Comparison of ENCODE assay signal across 36 cellular contexts in genomic region chr4:45502471-45502870, GRCh38.
"Had no signal": no experiment of that assay in that cellular context is flagged by ENCODE, and none has a peak within 500 bp of the region (broad histone marks: within the 10 kb centered on the region; RNA-seq: fewer than 3 reads in every experiment).

No MANE protein-coding gene starts in this region.

- FAIRE-seq: astrocyte, TTC549 had no signal

- H3K36me3 Mint-ChIP-seq: activated CD4-positive, alpha-beta memory T cell treated with anti-CD3 and anti-CD28 coated beads for 36 hours; activated naive CD4-positive, alpha-beta T cell treated with anti-CD3 and anti-CD28 coated beads, Interleukin-2, amount 50 U/mL, for 72 hours; activated naive CD8-positive, alpha-beta T cell treated with anti-CD3 and anti-CD28 coated beads for 36 hours had no signal

- H3K4me1 ChIP-seq: adrenal gland, body of pancreas had no signal

- H3K4me1 Mint-ChIP-seq: activated B cell treated with CpG ODN at 0.5 μM for 24 hours; activated CD4-positive, alpha-beta T cell treated with anti-CD3 and anti-CD28 coated beads, Interleukin-2, amount 10 ng/mL, durations not matched to agents 24 days and 14 days; activated naive CD8-positive, alpha-beta T cell treated with anti-CD3 and anti-CD28 coated beads for 36 hours; activated T-helper 17 cell treated with anti-CD3 and anti-CD28 coated beads, Interleukin-2, amount 50 U/mL, for 72 hours had no signal

- H3K27me3 Mint-ChIP-seq: activated B cell treated with CpG ODN at 0.5 μM for 24 hours; activated CD4-positive, alpha-beta memory T cell treated with anti-CD3 and anti-CD28 coated beads for 36 hours; activated CD4-positive, alpha-beta T cell treated with anti-CD3 and anti-CD28 coated beads, Interleukin-2, amount 10 ng/mL, durations not matched to agents 24 days and 14 days; activated CD8-positive, alpha-beta T cell treated with anti-CD3 and anti-CD28 coated beads for 36 hours; activated naive CD8-positive, alpha-beta T cell treated with anti-CD3 and anti-CD28 coated beads for 36 hours; activated T-helper 17 cell treated with anti-CD3 and anti-CD28 coated beads, Interleukin-2, amount 50 U/mL, for 72 hours had no signal

- H3K27ac ChIP-seq: adrenal gland, body of pancreas, brain microvascular endothelial cell, VCaP had no signal

- H3K27ac Mint-ChIP-seq: activated B cell treated with CpG ODN at 0.5 μM for 24 hours; activated CD4-positive, alpha-beta memory T cell treated with anti-CD3 and anti-CD28 coated beads for 36 hours; activated CD4-positive, alpha-beta T cell treated with anti-CD3 and anti-CD28 coated beads, Interleukin-2, amount 10 ng/mL, durations not matched to agents 24 days and 14 days; activated CD8-positive, alpha-beta T cell treated with anti-CD3 and anti-CD28 coated beads for 36 hours; activated naive CD4-positive, alpha-beta T cell treated with anti-CD3 and anti-CD28 coated beads for 36 hours; activated naive CD4-positive, alpha-beta T cell treated with anti-CD3 and anti-CD28 coated beads, Interleukin-2, amount 50 U/mL, for 72 hours; activated naive CD8-positive, alpha-beta T cell treated with anti-CD3 and anti-CD28 coated beads for 36 hours; activated T-cell treated with anti-CD3 and anti-CD28 coated beads, Interleukin-2, amount 50 U/mL, for 72 hours; activated T-helper 1 cell treated with anti-CD3 and anti-CD28 coated beads, Interleukin-12 subunit alpha, Interleukin-12 subunit beta, Interleukin-2, Interleukin-4 antibody, amounts not matched to agents 30 ng/mL and 10 ng/mL and 1 ng/mL, durations not matched to agents 14 hours and 24 hours and 36 hours; activated T-helper 17 cell treated with anti-CD3 and anti-CD28 coated beads, Interleukin-2, amount 50 U/mL, for 72 hours; T-helper 1 cell treated with Interleukin-12 subunit alpha and Interleukin-12 subunit beta and Interleukin-4 antibody, amounts not matched to agents 30 μg/mL and 1 μg/mL, for 36 hours; T-helper 2 cell treated with Interferon-gamma antibody and Interleukin-4, amounts not matched to agents 5 μg/mL and 100 μg/mL, for 36 hours had no signal

- DNase-seq: activated B cell treated with CpG ODN at 0.5 μM for 24 hours; activated CD4-positive, alpha-beta memory T cell treated with anti-CD3 and anti-CD28 coated beads for 36 hours; activated CD4-positive, alpha-beta T cell treated with anti-CD3 and anti-CD28 coated beads for 4 hours; activated CD4-positive, alpha-beta T cell treated with anti-CD3 and anti-CD28 coated beads, Interleukin-2, amount 10 ng/mL, durations not matched to agents 24 days and 14 days; activated CD4-positive, alpha-beta T cell treated with anti-CD3 and anti-CD28 coated beads, Interleukin-2, amount 50 U/mL, for 1 hour; activated CD4-positive, alpha-beta T cell treated with anti-CD3 and anti-CD28 coated beads, Interleukin-2, amount 50 U/mL, for 4 hours; activated CD4-positive, CD25-positive, alpha-beta regulatory T cell treated with anti-CD3 and anti-CD28 coated beads, Interleukin-2, amount 50 U/mL, for 72 hours; activated CD8-positive, alpha-beta memory T cell treated with anti-CD3 and anti-CD28 coated beads, Interleukin-2, amount 50 U/mL, for 4 hours; activated CD8-positive, alpha-beta T cell treated with anti-CD3 and anti-CD28 coated beads for 36 hours; activated effector memory CD4-positive, alpha-beta T cell treated with anti-CD3 and anti-CD28 coated beads, Interleukin-2, amount 50 U/mL, for 16 hours; activated gamma-delta T cell treated with Interleukin-2 at 50 U/mL for 16 hours; activated naive CD4-positive, alpha-beta T cell; activated naive CD4-positive, alpha-beta T cell treated with anti-CD3 and anti-CD28 coated beads for 36 hours; activated naive CD4-positive, alpha-beta T cell treated with anti-CD3 and anti-CD28 coated beads, Interleukin-2, amount 50 U/mL, for 16 hours; activated naive CD8-positive, alpha-beta T cell treated with anti-CD3 and anti-CD28 coated beads for 36 hours; activated T-cell treated with anti-CD3 and anti-CD28 coated beads for 4 hours; activated T-cell treated with anti-CD3 and anti-CD28 coated beads, Interleukin-2, amount 50 U/mL, for 1 hour; activated T-cell treated with anti-CD3 and anti-CD28 coated beads, Interleukin-2, amount 50 U/mL, for 4 hours; activated T-cell treated with anti-CD3 and anti-CD28 coated beads, Interleukin-2, amount 50 U/mL, for 72 hours; adrenal gland; amniotic stem cell; aorta; body of pancreas; brain microvascular endothelial cell; central memory CD4-positive, alpha-beta T cell; T-helper 1 cell; T-helper 2 cell; T-helper 9 cell had no signal

- H3K9me3 Mint-ChIP-seq: activated CD4-positive, alpha-beta T cell treated with anti-CD3 and anti-CD28 coated beads, Interleukin-2, amount 10 ng/mL, durations not matched to agents 24 days and 14 days; activated T-cell treated with anti-CD3 and anti-CD28 coated beads, Interleukin-2, amount 50 U/mL, for 4 hours; activated T-helper 1 cell treated with anti-CD3 and anti-CD28 coated beads, Interleukin-12 subunit alpha, Interleukin-12 subunit beta, Interleukin-2, Interleukin-4 antibody, amounts not matched to agents 30 ng/mL and 10 ng/mL and 1 ng/mL, durations not matched to agents 14 hours and 24 hours and 36 hours had no signal

- ATAC-seq: activated CD8-positive, alpha-beta T cell treated with anti-CD3 and anti-CD28 coated beads for 36 hours; activated naive CD4-positive, alpha-beta T cell treated with anti-CD3 and anti-CD28 coated beads, Interleukin-2, amount 50 U/mL, for 72 hours; activated T-cell treated with anti-CD3 and anti-CD28 coated beads, Interleukin-2, amount 50 U/mL, for 4 hours; activated T-cell treated with anti-CD3 and anti-CD28 coated beads, Interleukin-2, amount 50 U/mL, for 72 hours; activated T-helper 17 cell treated with anti-CD3 and anti-CD28 coated beads, Interleukin-2, amount 50 U/mL, for 72 hours; body of pancreas had no signal

- H3K36me3 ChIP-seq: adrenal gland, brain microvascular endothelial cell had no signal

- H3K9me3 ChIP-seq: adrenal gland, body of pancreas had no signal

- H3K27me3 ChIP-seq: adrenal gland, body of pancreas, brain microvascular endothelial cell had no signal

- H3K4me3 Mint-ChIP-seq: activated B cell treated with CpG ODN at 0.5 μM for 24 hours; activated CD4-positive, alpha-beta memory T cell treated with anti-CD3 and anti-CD28 coated beads for 36 hours; activated CD4-positive, alpha-beta T cell treated with anti-CD3 and anti-CD28 coated beads, Interleukin-2, amount 10 ng/mL, durations not matched to agents 24 days and 14 days; activated CD8-positive, alpha-beta T cell treated with anti-CD3 and anti-CD28 coated beads for 36 hours; activated naive CD4-positive, alpha-beta T cell treated with anti-CD3 and anti-CD28 coated beads for 36 hours; activated naive CD8-positive, alpha-beta T cell treated with anti-CD3 and anti-CD28 coated beads for 36 hours; activated T-cell treated with anti-CD3 and anti-CD28 coated beads, Interleukin-2, amount 50 U/mL, for 4 hours; activated T-cell treated with anti-CD3 and anti-CD28 coated beads, Interleukin-2, amount 50 U/mL, for 72 hours; activated T-helper 1 cell treated with anti-CD3 and anti-CD28 coated beads, Interleukin-12 subunit alpha, Interleukin-12 subunit beta, Interleukin-2, Interleukin-4 antibody, amounts not matched to agents 30 ng/mL and 10 ng/mL and 1 ng/mL, durations not matched to agents 14 hours and 24 hours and 36 hours; activated T-helper 17 cell treated with anti-CD3 and anti-CD28 coated beads, Interleukin-2, amount 50 U/mL, for 72 hours; T-helper 1 cell treated with Interleukin-12 subunit alpha and Interleukin-12 subunit beta and Interleukin-4 antibody, amounts not matched to agents 30 μg/mL and 1 μg/mL, for 36 hours; T-helper 2 cell treated with Interferon-gamma antibody and Interleukin-4, amounts not matched to agents 5 μg/mL and 100 μg/mL, for 36 hours had no signal

- H3K4me3 ChIP-seq: adrenal gland, body of pancreas had no signal
